Comparison of ENCODE assay signal across 14 cellular contexts in genomic region chr3:122080188-122080587, GRCh38. TPM values are rescaled to one million over a fixed set of nuclear protein-coding genes. Genes with fewer than 3 reads are reported as not detected.
"Had no signal": no experiment of that assay in that cellular context is flagged by ENCODE, and none has a peak within 500 bp of the region (broad histone marks: within the 10 kb centered on the region; RNA-seq: fewer than 3 reads in every experiment).

No MANE protein-coding gene starts in this region.

- H3K4me3 ChIP-seq: ascending aorta, esophagus squamous epithelium, lower lobe of right lung had no signal

- H3K36me3 ChIP-seq: ascending aorta, esophagus squamous epithelium, lower lobe of right lung had no signal

- H3K9me3 Mint-ChIP-seq: activated naive CD8-positive, alpha-beta T cell treated with anti-CD3 and anti-CD28 coated beads, Interleukin-2, amount 50 U/mL, for 24 hours; activated T-cell treated with anti-CD3 and anti-CD28 coated beads, Interleukin-2, amount 50 U/mL, for 72 hours had no signal

- H3K9me3 ChIP-seq: ascending aorta, esophagus squamous epithelium, lower lobe of right lung had no signal

- H3K27ac ChIP-seq: ascending aorta, lower lobe of right lung had no signal

- H3K4me1 ChIP-seq: ascending aorta had no signal

- FAIRE-seq: bronchial epithelial cell, small intestine had no signal

- DNase-seq: activated CD4-positive, alpha-beta T cell treated with anti-CD3 and anti-CD28 coated beads for 36 hours; activated naive CD4-positive, alpha-beta T cell; activated naive CD8-positive, alpha-beta T cell treated with anti-CD3 and anti-CD28 coated beads, Interleukin-2, amount 50 U/mL, for 24 hours; activated T-cell treated with anti-CD3 and anti-CD28 coated beads, Interleukin-2, amount 50 U/mL, for 72 hours; esophagus squamous epithelium; foreskin fibroblast; left cardiac atrium; lower lobe of right lung; midbrain; right cardiac atrium; small intestine; trophoblast cell had no signal

- H3K27me3 ChIP-seq: ascending aorta, esophagus squamous epithelium had no signal

- H3K4me3 Mint-ChIP-seq: activated CD4-positive, alpha-beta T cell treated with anti-CD3 and anti-CD28 coated beads for 36 hours had no signal

- H3K27ac Mint-ChIP-seq: activated CD4-positive, alpha-beta T cell treated with anti-CD3 and anti-CD28 coated beads for 36 hours; activated naive CD8-positive, alpha-beta T cell treated with anti-CD3 and anti-CD28 coated beads, Interleukin-2, amount 50 U/mL, for 24 hours; activated T-cell treated with anti-CD3 and anti-CD28 coated beads, Interleukin-2, amount 50 U/mL, for 72 hours had no signal

RNA-seq across cellular contexts. Expression of gene CD86, which starts 25.0 kb away (rescaled TPM):
- total RNA-seq: ascending aorta had no signal

RNA-seq across cellular contexts. Expression of gene ILDR1, which starts 58.1 kb away (rescaled TPM):
- total RNA-seq: ascending aorta, left cardiac atrium, right cardiac atrium had no signal
- polyA plus RNA-seq: right cardiac atrium had no signal
